9 cellular contexts compared by ENCODE assay signal in genomic region chr3:149487598-149488197, GRCh38. TPM values are rescaled to one million over a fixed set of nuclear protein-coding genes. Genes with fewer than 3 reads are reported as not detected.
DNase-seq lines count a peak whose midpoint lies in the region; ATAC-seq, FAIRE-seq and TF ChIP-seq lines count a peak whose summit lies in the region.
"Had no signal": no experiment of that assay in that cellular context is flagged by ENCODE, and none has a peak within 500 bp of the region (broad histone marks: within the 10 kb centered on the region; RNA-seq: fewer than 3 reads in every experiment).

No MANE protein-coding gene starts in this region.

- H3K36me3 ChIP-seq in DND-41 (ENCODE audit: insufficient read depth, low read length) (no peaks in the 10 kb centered on the region), pancreas (peaks cover 0 to 9% (median 0%) of the 10 kb centered on the region in 3 donors)

- peak; percentile 30; the same call in 1 of the 2 replicates for TF ChIP-seq RAD21 in Ishikawa (IDR thresholded peaks at IDR 0.05; ENCODE audit: low read depth)

- TF ChIP-seq CTCF in DND-41 (IDR thresholded peaks at IDR 0.05; ENCODE audit: borderline replicate concordance, extremely low read depth, low read length, poor library complexity, severe bottlenecking) (peak; percentile 67), pancreas (IDR thresholded peaks at IDR 0.05) (peak in 1 of 4 donors; percentile 20)

- H3K9me3 ChIP-seq in DND-41 (ENCODE audit: insufficient read depth, low read length, severe bottlenecking), result no peaks in the 10 kb centered on the region
- no peaks in the 10 kb centered on the region for H3K9me3 ChIP-seq in pancreas

- H2AFZ ChIP-seq in DND-41 (ENCODE audit: low read depth, low read length), result no peak overlapping the region

- H4K20me1 ChIP-seq in DND-41 (ENCODE audit: insufficient read depth, low read length), result no peaks in the 10 kb centered on the region

- H3K4me1 ChIP-seq in DND-41 (ENCODE audit: insufficient read depth, low read length) (no peaks in the 10 kb centered on the region), pancreas (no peaks in the 10 kb centered on the region)

- no peak overlapping the region for H3K4me2 ChIP-seq in DND-41 (ENCODE audit: insufficient read depth, low read length)

- no peak for FAIRE-seq in pancreas (lab: Jason Lieb, UNC)

- ATAC-seq in DND-41 (ENCODE audit: insufficient read depth, low read depth) (peak; percentile 72), GM19395 (IDR thresholded peaks at IDR 0.05; ENCODE audit: unreplicated experiment) (peak; percentile 68), pancreas (peak in 3 of 4 donors; percentile 21 to 53 (median 51)), HG02840 (IDR thresholded peaks at IDR 0.05; ENCODE audit: low FRiP score, unreplicated experiment) (no peak)
- ATAC-seq in activated T-cell treated with anti-CD3 and anti-CD28 coated beads, Interleukin-2, amount 50 U/mL, for 72 hours (replicated peaks in 1 of 2), result peak; percentile 48 to 52
- ATAC-seq: T-cell had no signal

- H3K27me3 Mint-ChIP-seq in activated T-cell treated with anti-CD3 and anti-CD28 coated beads, Interleukin-2, amount 50 U/mL, for 72 hours (ENCODE audit: low read depth), result peaks cover 31% of the 10 kb centered on the region

- DNase-seq in DND-41 (peak; percentile 47), pancreas (peak in 1 of 6 donors; percentile 42), NCI-H226 (no peak)
- peak; percentile 54 for DNase-seq in activated T-cell treated with anti-CD3 and anti-CD28 coated beads, Interleukin-2, amount 50 U/mL, for 72 hours
- no peak for DNase-seq in central memory CD4-positive, alpha-beta T cell

- H3K27me3 ChIP-seq in DND-41 (ENCODE audit: insufficient read depth, low read length, poor library complexity), result no peaks in the 10 kb centered on the region
- H3K27me3 ChIP-seq in pancreas, result no peaks in the 10 kb centered on the region

- no peaks in the 10 kb centered on the region for H3K4me1 Mint-ChIP-seq in activated T-cell treated with anti-CD3 and anti-CD28 coated beads, Interleukin-2, amount 50 U/mL, for 72 hours (ENCODE audit: low read depth)
- H3K4me1 Mint-ChIP-seq: T-cell had no signal

- WGBS in pancreas, 2 donors, result 61% methylated on average over 6 of the region's 6 CpGs

- no peaks in the 10 kb centered on the region for H3K79me2 ChIP-seq in DND-41 (ENCODE audit: insufficient read depth, low read length)

- H3K9ac ChIP-seq in DND-41 (ENCODE audit: low read depth, low read length), result no peak overlapping the region

- no peaks in the 10 kb centered on the region for H3K36me3 Mint-ChIP-seq in activated T-cell treated with anti-CD3 and anti-CD28 coated beads, Interleukin-2, amount 50 U/mL, for 72 hours (ENCODE audit: insufficient read depth in 2 of 2)
- H3K36me3 Mint-ChIP-seq: T-cell had no signal

- no peak for TF ChIP-seq EP300 in Ishikawa (IDR thresholded peaks at IDR 0.05; ENCODE audit: borderline replicate concordance)

- H3K4me3 Mint-ChIP-seq in activated T-cell treated with anti-CD3 and anti-CD28 coated beads, Interleukin-2, amount 50 U/mL, for 72 hours, result no peak overlapping the region
- H3K4me3 Mint-ChIP-seq: T-cell had no signal

- no peak overlapping the region for H3K27ac Mint-ChIP-seq in activated T-cell treated with anti-CD3 and anti-CD28 coated beads, Interleukin-2, amount 50 U/mL, for 72 hours
- H3K27ac Mint-ChIP-seq: T-cell had no signal

- intact Hi-C loops in pancreas (cut with DNase I), result no loop called here

- H3K4me3 ChIP-seq in DND-41 (ENCODE audit: low read depth in 1 of 2, low read length in 2 of 2), result no peak overlapping the region
- H3K4me3 ChIP-seq in pancreas, result no peak overlapping the region

- H3K9me3 Mint-ChIP-seq in activated T-cell treated with anti-CD3 and anti-CD28 coated beads, Interleukin-2, amount 50 U/mL, for 72 hours, result no peaks in the 10 kb centered on the region
- H3K9me3 Mint-ChIP-seq: T-cell had no signal

- H3K27ac ChIP-seq in DND-41 (ENCODE audit: low read length) (no peak overlapping the region), pancreas (no peak overlapping the region)

TF ChIP-seq in Ishikawa, 13 proteins besides CTCF, POLR2A, EP300 and RAD21:
- TF ChIP-seq TAF1 (IDR thresholded peaks at IDR 0.05; ENCODE audit: low read depth), result no peak

RNA-seq across cellular contexts. Expression of gene TM4SF4, which starts 13.2 kb away (rescaled TPM):
- not detected for total RNA-seq in activated T-cell treated with anti-CD3 and anti-CD28 coated beads, Interleukin-2, amount 50 U/mL, for 72 hours
- 10 to 100 TPM; 38.2 to 90.1 (median 45.8) TPM for total RNA-seq in pancreas
- polyA plus RNA-seq in pancreas, result 100 to 1,000 TPM in 1 of 2 donors, 10 to 100 TPM in 1; 18.9 to 411 TPM

Comparison
In these comparisons a context has a peak if more than half of its experiments do, and no peak if none do; other contexts are left out.
1. DNase-seq: peak in DND-41 (single experiment) and activated T-cell treated with anti-CD3 and anti-CD28 coated beads, Interleukin-2, amount 50 U/mL, for 72 hours (2 of 2); none in NCI-H226 (single experiment) and central memory CD4-positive, alpha-beta T cell (single experiment).
2. RNA of gene TM4SF4, which starts 13.2 kb away (total RNA-seq): 38.2 to 90.1 TPM in pancreas; not detected in activated T-cell treated with anti-CD3 and anti-CD28 coated beads, Interleukin-2, amount 50 U/mL, for 72 hours; every median in the first group is over 10 times any median in the second.